In genomic region chr3:127387119-127387518, GRCh38 we compare ENCODE assay signal across 30 cellular contexts.
"Had no signal": no experiment of that assay in that cellular context is flagged by ENCODE, and none has a peak within 500 bp of the region (broad histone marks: within the 10 kb centered on the region; RNA-seq: fewer than 3 reads in every experiment).

No MANE protein-coding gene starts in this region.

- H3K27ac Mint-ChIP-seq: activated CD4-positive, alpha-beta T cell treated with anti-CD3 and anti-CD28 coated beads for 36 hours; activated CD4-positive, alpha-beta T cell treated with anti-CD3 and anti-CD28 coated beads, Interleukin-2, amount 10 ng/mL, durations not matched to agents 7 days and 5 days; activated CD8-positive, alpha-beta T cell treated with anti-CD3 and anti-CD28 coated beads, Interleukin-2, amount 10 ng/mL, durations not matched to agents 7 days and 5 days; activated naive CD4-positive, alpha-beta T cell treated with anti-CD3 and anti-CD28 coated beads, Interleukin-2, amount 50 U/mL, for 24 hours; activated naive CD8-positive, alpha-beta T cell treated with anti-CD3 and anti-CD28 coated beads, Interleukin-2, amount 10 ng/mL, durations not matched to agents 7 days and 5 days; activated T-cell treated with anti-CD3 and anti-CD28 coated beads, Interleukin-2, amount 50 U/mL, for 24 hours; activated T-helper 2 cell treated with anti-CD3 and anti-CD28 coated beads, Interferon-gamma antibody, Interleukin-2, Interleukin-4, amounts not matched to agents 10 μg/mL and 5 μg/mL and 100 μg/mL, durations not matched to agents 14 hours and 24 hours and 36 hours; T-helper 1 cell treated with Interleukin-12 subunit alpha and Interleukin-12 subunit beta and Interleukin-4 antibody, amounts not matched to agents 30 μg/mL and 1 μg/mL, for 36 hours; T-helper 2 cell treated with Interferon-gamma antibody and Interleukin-4, amounts not matched to agents 5 μg/mL and 100 μg/mL, for 36 hours had no signal

- H3K4me3 Mint-ChIP-seq: activated CD4-positive, alpha-beta T cell treated with anti-CD3 and anti-CD28 coated beads for 36 hours; activated CD4-positive, alpha-beta T cell treated with anti-CD3 and anti-CD28 coated beads, Interleukin-2, amount 10 ng/mL, durations not matched to agents 7 days and 5 days; activated CD8-positive, alpha-beta T cell treated with anti-CD3 and anti-CD28 coated beads, Interleukin-2, amount 10 ng/mL, durations not matched to agents 7 days and 5 days; activated naive CD4-positive, alpha-beta T cell treated with anti-CD3 and anti-CD28 coated beads, Interleukin-2, amount 50 U/mL, for 24 hours; activated naive CD8-positive, alpha-beta T cell treated with anti-CD3 and anti-CD28 coated beads, Interleukin-2, amount 10 ng/mL, durations not matched to agents 7 days and 5 days; activated T-cell treated with anti-CD3 and anti-CD28 coated beads, Interleukin-2, amount 50 U/mL, for 24 hours; T-helper 1 cell treated with Interleukin-12 subunit alpha and Interleukin-12 subunit beta and Interleukin-4 antibody, amounts not matched to agents 30 μg/mL and 1 μg/mL, for 36 hours; T-helper 2 cell treated with Interferon-gamma antibody and Interleukin-4, amounts not matched to agents 5 μg/mL and 100 μg/mL, for 36 hours had no signal

- H3K4me3 ChIP-seq: ascending aorta, cardiac muscle cell, K562, SJSA1 had no signal

- H3K36me3 ChIP-seq: ascending aorta, cardiac muscle cell, SJSA1 had no signal

- H3K9me3 ChIP-seq: ascending aorta, SK-N-SH had no signal

- H3K4me2 ChIP-seq: SK-N-SH had no signal

- H3K27ac ChIP-seq: ascending aorta, cardiac muscle cell, SJSA1 had no signal

- DNase-seq: activated CD4-positive, alpha-beta T cell treated with anti-CD3 and anti-CD28 coated beads for 36 hours; activated CD4-positive, alpha-beta T cell treated with anti-CD3 and anti-CD28 coated beads, Interleukin-2, amount 10 ng/mL, durations not matched to agents 7 days and 5 days; activated CD4-positive, alpha-beta T cell treated with anti-CD3 and anti-CD28 coated beads, Interleukin-2, amount 50 U/mL, for 48 hours; activated CD8-positive, alpha-beta T cell treated with anti-CD3 and anti-CD28 coated beads, Interleukin-2, amount 10 ng/mL, durations not matched to agents 7 days and 5 days; activated gamma-delta T cell; activated naive CD4-positive, alpha-beta T cell treated with Interleukin-2 at 50 U/mL for 16 hours; activated naive CD8-positive, alpha-beta T cell treated with anti-CD3 and anti-CD28 coated beads, Interleukin-2, amount 10 ng/mL, durations not matched to agents 7 days and 5 days; activated T-cell treated with anti-CD3 and anti-CD28 coated beads, Interleukin-2, amount 50 U/mL, for 24 hours; amygdala; NCI-H1105; NCI-H1417 treated with DMSO at 0.1 percent for 48 hours; NCI-H187 treated with DMSO at 0.1 percent for 48 hours; NCI-H2081 treated with DMSO at 0.1 percent for 48 hours; NCI-H226; NCI-H446 treated with DMSO at 0.1 percent for 48 hours; NCI-H524; NCI-H69; NCI-H82; SHP77 treated with DMSO at 0.1 percent for 48 hours; SK-N-SH had no signal

- H3K4me1 ChIP-seq: ascending aorta, SJSA1 had no signal

- H3K9me3 Mint-ChIP-seq: activated T-cell treated with anti-CD3 and anti-CD28 coated beads, Interleukin-2, amount 50 U/mL, for 24 hours; activated T-helper 2 cell treated with anti-CD3 and anti-CD28 coated beads, Interferon-gamma antibody, Interleukin-2, Interleukin-4, amounts not matched to agents 10 μg/mL and 5 μg/mL and 100 μg/mL, durations not matched to agents 14 hours and 24 hours and 36 hours; T-helper 1 cell treated with Interleukin-12 subunit alpha and Interleukin-12 subunit beta and Interleukin-4 antibody, amounts not matched to agents 30 μg/mL and 1 μg/mL, for 36 hours; T-helper 2 cell treated with Interferon-gamma antibody and Interleukin-4, amounts not matched to agents 5 μg/mL and 100 μg/mL, for 36 hours had no signal

- H3K27me3 ChIP-seq: ascending aorta, cardiac muscle cell, SJSA1 had no signal

- ATAC-seq: activated CD4-positive, alpha-beta T cell treated with anti-CD3 and anti-CD28 coated beads for 36 hours; activated CD4-positive, CD25-positive, alpha-beta regulatory T cell treated with anti-CD3 and anti-CD28 coated beads, Interleukin-2, amount 50 U/mL, for 24 hours; activated CD8-positive, alpha-beta T cell treated with anti-CD3 and anti-CD28 coated beads, Interleukin-2, amount 10 ng/mL, durations not matched to agents 7 days and 5 days; K562; Panc1 had no signal

- H3K9ac ChIP-seq: SK-N-SH had no signal

- H3K4me1 Mint-ChIP-seq: activated CD4-positive, alpha-beta T cell treated with anti-CD3 and anti-CD28 coated beads for 36 hours; activated CD4-positive, alpha-beta T cell treated with anti-CD3 and anti-CD28 coated beads, Interleukin-2, amount 10 ng/mL, durations not matched to agents 7 days and 5 days; activated naive CD4-positive, alpha-beta T cell treated with anti-CD3 and anti-CD28 coated beads, Interleukin-2, amount 50 U/mL, for 24 hours; activated naive CD8-positive, alpha-beta T cell treated with anti-CD3 and anti-CD28 coated beads, Interleukin-2, amount 10 ng/mL, durations not matched to agents 7 days and 5 days had no signal
